ENCODE assay signal across 14 cellular contexts in genomic region chr12:19220861-19221466, GRCh38.
DNase-seq lines count a peak whose midpoint lies in the region; ATAC-seq and TF ChIP-seq lines count a peak whose summit lies in the region.
"Had no signal": no experiment of that assay in that cellular context is flagged by ENCODE, and none has a peak within 500 bp of the region (broad histone marks: within the 10 kb centered on the region; RNA-seq: fewer than 3 reads in every experiment).

No MANE protein-coding gene starts in this region.

- no peaks in the 10 kb centered on the region for H3K27me3 Mint-ChIP-seq in WTC11 (ENCODE audit: low read depth)
- no peaks in the 10 kb centered on the region for H3K27me3 Mint-ChIP-seq in Caco-2 (ENCODE audit: insufficient read depth, unreplicated experiment)

- H3K4me1 ChIP-seq in smooth muscle cell (ENCODE audit: low read depth) (peaks cover 8% of the 10 kb centered on the region), thyroid gland (peaks cover 10 to 12% of the 10 kb centered on the region in 2 donors), Caco-2 (0 out of 2 replicates have a peak, but pooled peaks cover 3% of the 10 kb centered on the region)

- H3K36me3 Mint-ChIP-seq in WTC11: no peaks in the 10 kb centered on the region
- H3K36me3 Mint-ChIP-seq in Caco-2 (ENCODE audit: insufficient read depth, unreplicated experiment): no peaks in the 10 kb centered on the region
- H3K36me3 Mint-ChIP-seq: activated naive CD8-positive, alpha-beta T cell had no signal

- ATAC-seq in WTC11: no peak
- ATAC-seq: stimulated activated naive CD8-positive, alpha-beta T cell treated with anti-CD3 and anti-CD28 coated beads, Interleukin-15, Interleukin-2, amounts not matched to agents 100 U/mL and 50 U/mL, for 24 hours had no signal

- TF ChIP-seq CTCF in WTC11 (IDR thresholded peaks at IDR 0.05) (no peak), fibroblast of mammary gland (conservative IDR thresholded peaks at IDR 0.05; ENCODE audit: control insufficient read depth, insufficient read depth, low read depth, low read length) (no peak), smooth muscle cell (IDR thresholded peaks at IDR 0.05; ENCODE audit: borderline replicate concordance, insufficient read depth, poor library complexity, severe bottlenecking) (no peak), thyroid gland (IDR thresholded peaks at IDR 0.05) (no peak), Caco-2 (IDR thresholded peaks at IDR 0.05; ENCODE audit: insufficient read depth in 1 of 2, low read depth in 1 of 2, low read length in 1 of 2, severe bottlenecking in 1 of 2, unreplicated experiment in 1 of 2) (no peak)

- H3F3A ChIP-seq in smooth muscle cell (ENCODE audit: low read depth): no peaks in the 10 kb centered on the region

- H3K27ac ChIP-seq in smooth muscle cell (ENCODE audit: low read depth) (peak overlapping the region; percentile 48), thyroid gland (no peak overlapping the region)
- H3K27ac ChIP-seq: heart left ventricle had no signal

- no TSS peak for BruUV-seq in Caco-2 (replicated peaks; lab: Mats Ljungman, UMichigan)

- peaks cover 2% of the 10 kb centered on the region for H3K9me3 Mint-ChIP-seq in WTC11
- H3K9me3 Mint-ChIP-seq in Caco-2 (ENCODE audit: unreplicated experiment): no peaks in the 10 kb centered on the region
- H3K9me3 Mint-ChIP-seq: T-helper 1 cell treated with Interleukin-12 subunit alpha and Interleukin-12 subunit beta and Interleukin-4 antibody, amounts not matched to agents 30 μg/mL and 1 μg/mL, for 36 hours had no signal

- peaks cover 53% of the 10 kb centered on the region for H3K79me2 ChIP-seq in smooth muscle cell (ENCODE audit: low read depth)

- H3K4me3 ChIP-seq in fibroblast of mammary gland (ENCODE audit: control insufficient read depth, low read depth, low read length) (no peak overlapping the region), smooth muscle cell (no peak overlapping the region), thyroid gland (replicated peaks in 1 of 3) (no peak overlapping the region), Caco-2 (ENCODE audit: low read depth, low read length) (no peak overlapping the region)
- H3K4me3 ChIP-seq: heart left ventricle had no signal

- H3K27ac Mint-ChIP-seq in WTC11 (peak overlapping the region; percentile 79), Caco-2 (ENCODE audit: unreplicated experiment) (no peak overlapping the region)
- H3K27ac Mint-ChIP-seq: activated naive CD8-positive, alpha-beta T cell; T-helper 1 cell treated with Interleukin-12 subunit alpha and Interleukin-12 subunit beta and Interleukin-4 antibody, amounts not matched to agents 30 μg/mL and 1 μg/mL, for 36 hours had no signal

- 78% methylated on average over 2 of the region's 2 CpGs for WGBS in smooth muscle cell (ENCODE audit: low lambda C conversion rate)
- 85 to 90% methylated on average over 2 of the region's 2 CpGs for WGBS in thyroid gland, 2 donors

- H3K9ac ChIP-seq in smooth muscle cell (ENCODE audit: low read depth): no peak overlapping the region

- TF ChIP-seq POLR2A in thyroid gland (IDR thresholded peaks at IDR 0.05): no peak

- no peaks in the 10 kb centered on the region for H3K9me3 ChIP-seq in smooth muscle cell (replicated peaks; ENCODE audit: low read depth)
- no peaks in the 10 kb centered on the region for H3K9me3 ChIP-seq in thyroid gland
- H3K9me3 ChIP-seq in Caco-2: no peaks in the 10 kb centered on the region

- CTCF ChIA-PET in WTC11 (lab: Charles Lee): no interaction called here
- CTCF ChIA-PET in Caco-2 (lab: Charles Lee): no interaction called here

- intact Hi-C loops in thyroid gland (cut with DNase I) (no loop called here), Caco-2 (cut with micrococcal nuclease; ENCODE audit: unreplicated experiment) (no loop called here)

- no peaks in the 10 kb centered on the region for H3K36me3 ChIP-seq in smooth muscle cell (ENCODE audit: low read depth)
- H3K36me3 ChIP-seq in thyroid gland: no peaks in the 10 kb centered on the region
- H3K36me3 ChIP-seq in Caco-2 (ENCODE audit: control insufficient read depth, insufficient read depth, low read length): no peaks in the 10 kb centered on the region
- H3K36me3 ChIP-seq: heart left ventricle had no signal

- H4K20me1 ChIP-seq in smooth muscle cell (ENCODE audit: low read depth): peaks cover 6% of the 10 kb centered on the region

- H3K4me3 Mint-ChIP-seq in WTC11 (no peak overlapping the region), Caco-2 (ENCODE audit: unreplicated experiment) (no peak overlapping the region)
- H3K4me3 Mint-ChIP-seq: activated naive CD8-positive, alpha-beta T cell; T-helper 1 cell treated with Interleukin-12 subunit alpha and Interleukin-12 subunit beta and Interleukin-4 antibody, amounts not matched to agents 30 μg/mL and 1 μg/mL, for 36 hours had no signal

- H3K27me3 ChIP-seq in smooth muscle cell (ENCODE audit: low read depth): no peaks in the 10 kb centered on the region
- no peaks in the 10 kb centered on the region for H3K27me3 ChIP-seq in thyroid gland
- no peaks in the 10 kb centered on the region for H3K27me3 ChIP-seq in Caco-2 (replicated peaks; ENCODE audit: control insufficient read depth, insufficient read depth, low read length)
- H3K27me3 ChIP-seq: heart left ventricle had no signal

- H3K4me1 Mint-ChIP-seq in WTC11 (peaks cover 49% of the 10 kb centered on the region), Caco-2 (ENCODE audit: low read depth, unreplicated experiment) (peaks cover 13% of the 10 kb centered on the region)

- no peak overlapping the region for H3K4me2 ChIP-seq in smooth muscle cell

- no peak overlapping the region for H2AFZ ChIP-seq in smooth muscle cell (ENCODE audit: low read depth)

- DNase-seq in HCEC 1CT: peak; percentile 72
- DNase-seq in WTC11 (ENCODE audit: low spot score): no peak
- DNase-seq in fibroblast of mammary gland (ENCODE audit: low read depth): peak; percentile 92
- no peak for DNase-seq in smooth muscle cell (lab: John Stamatoyannopoulos, UW; ENCODE audit: unreplicated experiment)
- no peak for DNase-seq in thyroid gland
- no peak for DNase-seq in Caco-2
- DNase-seq in RPMI8226: no peak
- DNase-seq: GDM1; heart left ventricle; midbrain; NCI-H187 treated with DMSO at 0.1 percent for 48 hours; stimulated activated naive CD8-positive, alpha-beta T cell treated with anti-CD3 and anti-CD28 coated beads, Interleukin-15, Interleukin-2, amounts not matched to agents 100 U/mL and 50 U/mL, for 24 hours had no signal

- POLR2A ChIA-PET in WTC11 (lab: Charles Lee): no interaction called here
- POLR2A ChIA-PET in Caco-2 (lab: Charles Lee): no interaction called here

TF ChIP-seq in WTC11, 78 proteins besides CTCF, POLR2A, EP300 and RAD21 (continues in another document):
- TF ChIP-seq ZMAT4 (CRISPR knock-in tag; IDR thresholded peaks at IDR 0.05): no peak
- no peak for TF ChIP-seq ZNF416 (CRISPR knock-in tag; IDR thresholded peaks at IDR 0.05)
- no peak for TF ChIP-seq PREB (CRISPR knock-in tag; IDR thresholded peaks at IDR 0.05; ENCODE audit: borderline replicate concordance)
- no peak for TF ChIP-seq JUN (CRISPR knock-in tag; IDR thresholded peaks at IDR 0.05)
- TF ChIP-seq, protein P1, sequence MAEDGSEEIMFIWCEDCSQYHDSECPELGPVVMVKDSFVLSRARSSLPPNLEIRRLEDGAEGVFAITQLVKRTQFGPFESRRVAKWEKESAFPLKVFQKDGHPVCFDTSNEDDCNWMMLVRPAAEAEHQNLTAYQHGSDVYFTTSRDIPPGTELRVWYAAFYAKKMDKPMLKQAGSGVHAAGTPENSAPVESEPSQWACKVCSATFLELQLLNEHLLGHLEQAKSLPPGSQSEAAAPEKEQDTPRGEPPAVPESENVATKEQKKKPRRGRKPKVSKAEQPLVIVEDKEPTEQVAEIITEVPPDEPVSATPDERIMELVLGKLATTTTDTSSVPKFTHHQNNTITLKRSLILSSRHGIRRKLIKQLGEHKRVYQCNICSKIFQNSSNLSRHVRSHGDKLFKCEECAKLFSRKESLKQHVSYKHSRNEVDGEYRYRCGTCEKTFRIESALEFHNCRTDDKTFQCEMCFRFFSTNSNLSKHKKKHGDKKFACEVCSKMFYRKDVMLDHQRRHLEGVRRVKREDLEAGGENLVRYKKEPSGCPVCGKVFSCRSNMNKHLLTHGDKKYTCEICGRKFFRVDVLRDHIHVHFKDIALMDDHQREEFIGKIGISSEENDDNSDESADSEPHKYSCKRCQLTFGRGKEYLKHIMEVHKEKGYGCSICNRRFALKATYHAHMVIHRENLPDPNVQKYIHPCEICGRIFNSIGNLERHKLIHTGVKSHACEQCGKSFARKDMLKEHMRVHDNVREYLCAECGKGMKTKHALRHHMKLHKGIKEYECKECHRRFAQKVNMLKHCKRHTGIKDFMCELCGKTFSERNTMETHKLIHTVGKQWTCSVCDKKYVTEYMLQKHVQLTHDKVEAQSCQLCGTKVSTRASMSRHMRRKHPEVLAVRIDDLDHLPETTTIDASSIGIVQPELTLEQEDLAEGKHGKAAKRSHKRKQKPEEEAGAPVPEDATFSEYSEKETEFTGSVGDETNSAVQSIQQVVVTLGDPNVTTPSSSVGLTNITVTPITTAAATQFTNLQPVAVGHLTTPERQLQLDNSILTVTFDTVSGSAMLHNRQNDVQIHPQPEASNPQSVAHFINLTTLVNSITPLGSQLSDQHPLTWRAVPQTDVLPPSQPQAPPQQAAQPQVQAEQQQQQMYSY (CRISPR knock-in tag; IDR thresholded peaks at IDR 0.05): no peak
- TF ChIP-seq RELA (CRISPR knock-in tag; IDR thresholded peaks at IDR 0.05; ENCODE audit: borderline replicate concordance): no peak
- TF ChIP-seq SMAD3 (CRISPR knock-in tag; IDR thresholded peaks at IDR 0.05; ENCODE audit: borderline replicate concordance): no peak
- no peak for TF ChIP-seq KAT7 (CRISPR knock-in tag; IDR thresholded peaks at IDR 0.05; ENCODE audit: borderline replicate concordance)
- TF ChIP-seq ZNF671 (CRISPR knock-in tag; IDR thresholded peaks at IDR 0.05): no peak
- TF ChIP-seq GABPB1 (CRISPR knock-in tag; IDR thresholded peaks at IDR 0.05): no peak
- no peak for TF ChIP-seq MXD4 (CRISPR knock-in tag; IDR thresholded peaks at IDR 0.05; ENCODE audit: borderline replicate concordance)

Comparison
In these comparisons a context has a peak if more than half of its experiments do, and no peak if none do; other contexts are left out.
1. DNase-seq: peak in HCEC 1CT (single experiment) and fibroblast of mammary gland (single experiment); none in WTC11 (single experiment), smooth muscle cell (single experiment), thyroid gland (0 of 2), Caco-2 (0 of 2) and RPMI8226 (single experiment).